17 cellular contexts compared by ENCODE assay signal in genomic region chr1:10502206-10502605, GRCh38. TPM values are rescaled to one million over a fixed set of nuclear protein-coding genes. Genes with fewer than 3 reads are reported as not detected.
"Had no signal": no experiment of that assay in that cellular context is flagged by ENCODE, and none has a peak within 500 bp of the region (broad histone marks: within the 10 kb centered on the region; RNA-seq: fewer than 3 reads in every experiment).

No MANE protein-coding gene starts in this region.

- H3K27ac ChIP-seq: adrenal gland, coronary artery, gastrocnemius medialis, heart right ventricle, psoas muscle, right lobe of liver, testis had no signal

- H3K27me3 Mint-ChIP-seq: stimulated activated naive CD8-positive, alpha-beta T cell treated with anti-CD3 and anti-CD28 coated beads, Interleukin-15, Interleukin-2, amounts not matched to agents 100 ng/mL and 50 ng/mL, for 24 hours had no signal

- H3K9me3 Mint-ChIP-seq: nephron; stimulated activated naive CD8-positive, alpha-beta T cell treated with anti-CD3 and anti-CD28 coated beads, Interleukin-15, Interleukin-2, amounts not matched to agents 100 ng/mL and 50 ng/mL, for 24 hours had no signal

- H3K4me3 ChIP-seq: adrenal gland, coronary artery, gastrocnemius medialis, heart right ventricle, psoas muscle, right lobe of liver, testis had no signal

- H3K9me3 ChIP-seq: adrenal gland, gastrocnemius medialis, heart right ventricle, psoas muscle, right lobe of liver, testis had no signal

- H3K36me3 ChIP-seq: adrenal gland, gastrocnemius medialis, right lobe of liver had no signal

- DNase-seq: activated T-cell treated with anti-CD3 and anti-CD28 coated beads for 4 hours; adrenal gland; effector CD8-positive, alpha-beta T cell; gastrocnemius medialis; heart right ventricle; islet precursor cell; left ventricle myocardium superior; mesenchymal stem cell; psoas muscle; stimulated activated CD4-positive, alpha-beta T cell treated with anti-CD3 and anti-CD28 coated beads, Interleukin-2, amount 100 ng/mL, for 24 hours; T1000; testis had no signal

- H3K4me1 ChIP-seq: gastrocnemius medialis, testis had no signal

- H3K27me3 ChIP-seq: adrenal gland, gastrocnemius medialis, heart right ventricle, right lobe of liver, testis had no signal

- H3K27ac Mint-ChIP-seq: nephron; stimulated activated naive CD8-positive, alpha-beta T cell treated with anti-CD3 and anti-CD28 coated beads, Interleukin-15, Interleukin-2, amounts not matched to agents 100 ng/mL and 50 ng/mL, for 24 hours had no signal

- H3K4me3 Mint-ChIP-seq: nephron; stimulated activated naive CD8-positive, alpha-beta T cell treated with anti-CD3 and anti-CD28 coated beads, Interleukin-15, Interleukin-2, amounts not matched to agents 100 ng/mL and 50 ng/mL, for 24 hours had no signal

- ATAC-seq: gastrocnemius medialis, heart right ventricle, left ventricle myocardium superior, psoas muscle, right lobe of liver had no signal

RNA-seq across cellular contexts. Expression of gene CORT, which starts 52.4 kb away (rescaled TPM):
- total RNA-seq: cardiac septum, left ventricle myocardium superior, psoas muscle had no signal
